9 cellular contexts compared by ENCODE assay signal in the genomic region with DNA sequence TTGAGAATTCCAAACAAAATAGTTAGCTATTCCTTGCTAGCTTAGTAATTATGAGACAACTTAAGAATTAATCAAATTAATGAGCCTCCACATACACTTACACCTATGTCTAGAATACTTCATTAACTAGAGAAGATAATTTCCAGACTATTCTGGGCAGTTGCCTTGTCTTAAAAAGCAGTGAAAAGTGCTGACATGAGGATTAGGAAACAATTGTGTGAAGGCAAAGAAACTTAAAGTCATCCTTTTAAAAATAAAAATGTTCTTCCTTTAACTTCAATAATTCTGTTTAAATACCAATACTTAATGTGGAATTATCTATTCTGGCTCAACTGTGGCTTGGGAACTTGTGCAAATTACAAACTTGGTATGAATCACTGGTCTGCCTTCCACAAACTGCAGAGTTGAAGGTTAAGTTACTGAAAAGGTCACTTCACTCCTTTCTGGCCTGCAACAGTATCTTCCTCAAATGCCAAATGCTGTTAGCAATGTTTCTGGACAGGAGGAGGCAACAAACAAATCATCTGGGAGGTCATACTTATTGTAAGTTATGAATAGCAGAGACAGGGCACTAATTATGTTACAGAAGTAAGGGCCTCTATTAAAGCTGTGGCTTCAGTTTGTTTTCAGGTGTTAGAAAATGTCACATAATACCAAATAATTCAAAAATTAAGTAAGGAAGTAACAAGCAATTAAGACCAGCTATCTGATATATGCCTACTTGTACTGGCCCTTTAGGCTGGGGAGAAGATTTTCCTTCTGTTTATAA. TPM values are rescaled to one million over a fixed set of nuclear protein-coding genes. Genes with fewer than 3 reads are reported as not detected.
DNase-seq lines count a peak whose midpoint lies in the region; ATAC-seq, FAIRE-seq and TF ChIP-seq lines count a peak whose summit lies in the region.
"Had no signal": no experiment of that assay in that cellular context is flagged by ENCODE, and none has a peak within 500 bp of the region (broad histone marks: within the 10 kb centered on the region; RNA-seq: fewer than 3 reads in every experiment).

No MANE protein-coding gene starts in this region.

- no peak overlapping the region for H2BK120ac ChIP-seq in IMR-90 (ENCODE audit: low read depth, low read length)

- H3K27me3 ChIP-seq in IMR-90 (ENCODE audit: control insufficient read depth, insufficient read depth, low read length) (no peaks in the 10 kb centered on the region), spleen (replicated peaks in 1 of 7) (no peaks in the 10 kb centered on the region)

- no peak for TF ChIP-seq POLR2A in IMR-90 (IDR thresholded peaks at IDR 0.05; ENCODE audit: low read depth, low read length)
- no peak for TF ChIP-seq POLR2A in spleen (IDR thresholded peaks at IDR 0.05)

- no peaks in the 10 kb centered on the region for H3K27me3 Mint-ChIP-seq in activated CD4-positive, alpha-beta memory T cell treated with anti-CD3 and anti-CD28 coated beads, Interleukin-2, amount 10 ng/mL, durations not matched to agents 7 days and 5 days

- no peak overlapping the region for H3K4ac ChIP-seq in IMR-90 (ENCODE audit: low read depth, low read length)

- TF ChIP-seq CTCF in IMR-90 (conservative IDR thresholded peaks at IDR 0.05; ENCODE audit: low read depth, low read length) (no peak), spleen (IDR thresholded peaks at IDR 0.05 in 8 of 11, conservative IDR thresholded peaks at IDR 0.05 in 3 of 11) (no peak), D721Med (IDR thresholded peaks at IDR 0.05; ENCODE audit: insufficient read depth, missing control alignments) (no peak)

- peaks cover 36 to 83% of the 10 kb centered on the region in 2 experiments for H3K79me1 ChIP-seq in IMR-90 (ENCODE audit: low read depth in 1 of 2, low read length in 2 of 2)

- DNase-seq in IMR-90, result peak; percentile 56
- DNase-seq in activated CD4-positive, alpha-beta memory T cell treated with anti-CD3 and anti-CD28 coated beads, Interleukin-2, amount 10 ng/mL, durations not matched to agents 7 days and 5 days, result no peak
- no peak for DNase-seq in left cardiac atrium
- DNase-seq in spleen, result no peak
- no peak for DNase-seq in D721Med (ENCODE audit: insufficient read length, low spot score)
- DNase-seq in putamen (ENCODE audit: low spot score), result no peak
- no peak for DNase-seq in LoVo (ENCODE audit: low spot score)
- no peak for DNase-seq in GF-D8 (lab: John Stamatoyannopoulos, UW)

- CTCF ChIA-PET in IMR-90 (lab: Yijun Ruan, JAX), result interaction anchor here (1.3 kb wide), 1 partner anchor 10 kb away, joined by 7 read pairs; no protein-coding TSS in a partner anchor
- CTCF ChIA-PET in activated CD4-positive, alpha-beta memory T cell treated with anti-CD3 and anti-CD28 coated beads, Interleukin-2, amount 10 ng/mL, durations not matched to agents 7 days and 5 days (lab: Charles Lee), result interaction anchor here (0.7 to 6.3 kb wide), 8 partner anchors 8 to 282 kb away, joined by 3 to 56 read pairs (median 4); no protein-coding TSS in a partner anchor

- intact Hi-C loops in IMR-90 (cut with micrococcal nuclease) (loop anchor here (1.0 kb wide), 1 partner anchor 13 kb away; no protein-coding TSS in a partner anchor), left cardiac atrium (cut with DNase I) (no loop called here), spleen (cut with DNase I; ENCODE audit: low total_unique reads) (no loop called here)

- H4K5ac ChIP-seq in IMR-90 (ENCODE audit: low read depth, low read length), result no peak overlapping the region

- no peak overlapping the region for H2BK15ac ChIP-seq in IMR-90 (ENCODE audit: low read depth, low read length)

- H3K4me3 ChIP-seq in IMR-90 (ENCODE audit: insufficient read depth, low read depth, low read length), result no peak overlapping the region
- no peak overlapping the region for H3K4me3 ChIP-seq in spleen

- peaks cover 3% of the 10 kb centered on the region; the same call in 1 of the 2 replicates for H3K9me1 ChIP-seq in IMR-90 (ENCODE audit: insufficient read depth, low read length)

- no peak overlapping the region for H2AK5ac ChIP-seq in IMR-90 (ENCODE audit: low read depth, low read length)

- no peak overlapping the region for H3K18ac ChIP-seq in IMR-90 (ENCODE audit: low read depth, low read length)

- H3K56ac ChIP-seq in IMR-90 (ENCODE audit: extremely low read depth, insufficient read depth, low read length), result no peak overlapping the region

- H2BK5ac ChIP-seq in IMR-90 (ENCODE audit: low read depth, low read length, poor library complexity, severe bottlenecking), result no peak overlapping the region

- H3K9me3 Mint-ChIP-seq in activated CD4-positive, alpha-beta memory T cell treated with anti-CD3 and anti-CD28 coated beads, Interleukin-2, amount 10 ng/mL, durations not matched to agents 7 days and 5 days, result peaks cover 4% of the 10 kb centered on the region

- H2BK20ac ChIP-seq in IMR-90 (ENCODE audit: low read depth, low read length), result no peak overlapping the region

- no peak overlapping the region for H4K8ac ChIP-seq in IMR-90 (ENCODE audit: low read depth in 2 of 2, low read length in 2 of 2)

- H4K91ac ChIP-seq in IMR-90 (ENCODE audit: insufficient read depth, low read depth, low read length), result no peak overlapping the region

- TF ChIP-seq RAD21 in IMR-90 (IDR thresholded peaks at IDR 0.05; ENCODE audit: low read length), result no peak

- H4K20me1 ChIP-seq in IMR-90 (ENCODE audit: insufficient read depth, low read length), result peaks cover 33% of the 10 kb centered on the region

- no peak overlapping the region for H2AFZ ChIP-seq in IMR-90 (replicated peaks; ENCODE audit: low read length, poor library complexity)

- no peak overlapping the region for H3K27ac ChIP-seq in IMR-90 (ENCODE audit: insufficient read depth, low read length)
- peak overlapping the region; percentile 22 to 81 (median 68) for H3K27ac ChIP-seq in spleen

- POLR2A ChIA-PET in IMR-90 (lab: Charles Lee; ENCODE audit: unreplicated experiment), result interaction anchor here (0.7 kb wide), 1 partner anchor 17 kb away, joined by 4 read pairs; no protein-coding TSS in a partner anchor
- POLR2A ChIA-PET in activated CD4-positive, alpha-beta memory T cell treated with anti-CD3 and anti-CD28 coated beads, Interleukin-2, amount 10 ng/mL, durations not matched to agents 7 days and 5 days (lab: Charles Lee), result interaction anchor here (0.6 to 5.8 kb wide), 8 partner anchors 9 to 50 kb away, joined by 3 to 43 read pairs (median 4); a partner anchor contains a TSS

- H3K4me1 ChIP-seq in IMR-90 (ENCODE audit: control insufficient read depth, insufficient read depth, low read length), result no peaks in the 10 kb centered on the region; the same call in none of the 2 replicates
- peaks cover 37 to 91% (median 75%) of the 10 kb centered on the region in 6 donors for H3K4me1 ChIP-seq in spleen

- FAIRE-seq in D721Med (lab: Jason Lieb, UNC), result no peak
- FAIRE-seq: TTC549 had no signal

- H3K27ac Mint-ChIP-seq in activated CD4-positive, alpha-beta memory T cell treated with anti-CD3 and anti-CD28 coated beads, Interleukin-2, amount 10 ng/mL, durations not matched to agents 7 days and 5 days, result peak overlapping the region; percentile 53

- in situ Hi-C loops in IMR-90 (cut with MboI; ENCODE audit: low sequenced_read_pairs), result no loop called here

- H3K23ac ChIP-seq in IMR-90 (ENCODE audit: low read depth, low read length), result no peak overlapping the region

- peaks cover 24% of the 10 kb centered on the region for H3K36me3 Mint-ChIP-seq in activated CD4-positive, alpha-beta memory T cell treated with anti-CD3 and anti-CD28 coated beads, Interleukin-2, amount 10 ng/mL, durations not matched to agents 7 days and 5 days (ENCODE audit: low read depth)

- H2AK9ac ChIP-seq in IMR-90 (replicated peaks; ENCODE audit: low read depth, low read length, poor library complexity), result no peak overlapping the region

- H3K4me3 Mint-ChIP-seq in activated CD4-positive, alpha-beta memory T cell treated with anti-CD3 and anti-CD28 coated beads, Interleukin-2, amount 10 ng/mL, durations not matched to agents 7 days and 5 days, result no peak overlapping the region

- H3K4me2 ChIP-seq in IMR-90 (ENCODE audit: low read depth, low read length), result no peak overlapping the region

- peak; percentile 81 for ATAC-seq in IMR-90 (ENCODE audit: low read depth)
- ATAC-seq in left cardiac atrium, result peak; percentile 51 to 82

- H3K14ac ChIP-seq in IMR-90 (replicated peaks; ENCODE audit: low read depth, low read length), result no peak overlapping the region

- peaks cover 46% of the 10 kb centered on the region for H3K4me1 Mint-ChIP-seq in activated CD4-positive, alpha-beta memory T cell treated with anti-CD3 and anti-CD28 coated beads, Interleukin-2, amount 10 ng/mL, durations not matched to agents 7 days and 5 days

- dilution Hi-C loops in IMR-90 (cut with HindIII; ENCODE audit: low sequenced_read_pairs, unreplicated experiment), result no loop called here

- no TSS peak for BruUV-seq in IMR-90 (replicated peaks; lab: Mats Ljungman, UMichigan)

- H3K36me3 ChIP-seq in IMR-90 (ENCODE audit: control insufficient read depth, insufficient read depth, low read length) (no peaks in the 10 kb centered on the region), spleen (peaks cover 0 to 5% (median 0%) of the 10 kb centered on the region in 6 donors)

- H3K9ac ChIP-seq in IMR-90 (ENCODE audit: low read depth, low read length), result no peak overlapping the region

- H3K9me3 ChIP-seq in IMR-90 (ENCODE audit: control insufficient read depth, insufficient read depth, low read length) (no peaks in the 10 kb centered on the region), spleen (peaks cover 0 to 4% (median 2%) of the 10 kb centered on the region in 8 donors)

TF ChIP-seq in IMR-90, 13 proteins besides CTCF, POLR2A, EP300 and RAD21 (continues in another document):
- peak; percentile 72 for TF ChIP-seq MAFK (IDR thresholded peaks at IDR 0.05; ENCODE audit: low read depth, low read length)
- TF ChIP-seq MXI1 (IDR thresholded peaks at IDR 0.05; ENCODE audit: borderline replicate concordance, low read depth, low read length), result no peak

RNA-seq across cellular contexts. Expression of a gene that starts 19.2 kb away (rescaled TPM):
- 4.1 and 4.7 TPM in 2 replicates for total RNA-seq in IMR-90 (2012; rRNA removed)
- 5.9 and 6.8 TPM in 2 replicates for polyA plus RNA-seq in IMR-90 (2012; rRNA removed)
- 1.7 and 1.9 TPM in 2 replicates for polyA plus RNA-seq in IMR-90 (2012; cell fraction: cytosol; rRNA removed)
- 1.8 and 7.3 TPM in 2 replicates for polyA plus RNA-seq in IMR-90 (2012; cell fraction: nucleus; rRNA removed; ENCODE audit: low replicate concordance)
- total RNA-seq in activated CD4-positive, alpha-beta memory T cell treated with anti-CD3 and anti-CD28 coated beads, Interleukin-2, amount 10 ng/mL, durations not matched to agents 7 days and 5 days, result 10 to 100 TPM; 31.5 to 31.8 TPM
- 10 to 100 TPM; 51.7 to 92.3 TPM for total RNA-seq in left cardiac atrium
- 10 to 100 TPM; 20.1 to 27.3 (median 26.5) TPM for total RNA-seq in spleen
- polyA plus RNA-seq in spleen, result 1 to 10 TPM; 7.5 to 9.9 (median 8.3) TPM

RNA-seq across cellular contexts. Expression of a gene that starts 50.0 kb away (rescaled TPM):
- 11.1 and 11.7 TPM in 2 replicates for total RNA-seq in IMR-90 (2012; rRNA removed)
- polyA plus RNA-seq in IMR-90 (2012; rRNA removed), result 17.5 and 18.8 TPM in 2 replicates
- polyA plus RNA-seq in IMR-90 (2012; cell fraction: cytosol; rRNA removed), result 16.9 and 18.3 TPM in 2 replicates
- polyA plus RNA-seq in IMR-90 (2012; cell fraction: nucleus; rRNA removed; ENCODE audit: low replicate concordance), result 37.6 and 52.8 TPM in 2 replicates
- total RNA-seq in activated CD4-positive, alpha-beta memory T cell treated with anti-CD3 and anti-CD28 coated beads, Interleukin-2, amount 10 ng/mL, durations not matched to agents 7 days and 5 days, result 1 to 10 TPM; 2.6 to 3.4 TPM
- 10 to 100 TPM; 21.2 to 33.1 TPM for total RNA-seq in left cardiac atrium
- total RNA-seq in spleen, result 10 to 100 TPM; 14.8 to 30.8 (median 24.5) TPM
- polyA plus RNA-seq in spleen, result 10 to 100 TPM in 2 of 3 donors, 1 to 10 TPM in 1; 8.4 to 21.0 (median 14.7) TPM
